ENCODE assay signal across 1 cellular context in genomic region chr2:85455552-85456090, GRCh38.
TF ChIP-seq lines count a peak whose summit lies in the region.

No MANE protein-coding gene starts in this region.

TF ChIP-seq in HepG2, 621 proteins besides CTCF, POLR2A, EP300 and RAD21 (continues in another document):
- peak; percentile 38; the same call in 1 of the 2 replicates for TF ChIP-seq SALL1 (CRISPR knock-in tag; IDR thresholded peaks at IDR 0.05)
- TF ChIP-seq, protein P1, sequence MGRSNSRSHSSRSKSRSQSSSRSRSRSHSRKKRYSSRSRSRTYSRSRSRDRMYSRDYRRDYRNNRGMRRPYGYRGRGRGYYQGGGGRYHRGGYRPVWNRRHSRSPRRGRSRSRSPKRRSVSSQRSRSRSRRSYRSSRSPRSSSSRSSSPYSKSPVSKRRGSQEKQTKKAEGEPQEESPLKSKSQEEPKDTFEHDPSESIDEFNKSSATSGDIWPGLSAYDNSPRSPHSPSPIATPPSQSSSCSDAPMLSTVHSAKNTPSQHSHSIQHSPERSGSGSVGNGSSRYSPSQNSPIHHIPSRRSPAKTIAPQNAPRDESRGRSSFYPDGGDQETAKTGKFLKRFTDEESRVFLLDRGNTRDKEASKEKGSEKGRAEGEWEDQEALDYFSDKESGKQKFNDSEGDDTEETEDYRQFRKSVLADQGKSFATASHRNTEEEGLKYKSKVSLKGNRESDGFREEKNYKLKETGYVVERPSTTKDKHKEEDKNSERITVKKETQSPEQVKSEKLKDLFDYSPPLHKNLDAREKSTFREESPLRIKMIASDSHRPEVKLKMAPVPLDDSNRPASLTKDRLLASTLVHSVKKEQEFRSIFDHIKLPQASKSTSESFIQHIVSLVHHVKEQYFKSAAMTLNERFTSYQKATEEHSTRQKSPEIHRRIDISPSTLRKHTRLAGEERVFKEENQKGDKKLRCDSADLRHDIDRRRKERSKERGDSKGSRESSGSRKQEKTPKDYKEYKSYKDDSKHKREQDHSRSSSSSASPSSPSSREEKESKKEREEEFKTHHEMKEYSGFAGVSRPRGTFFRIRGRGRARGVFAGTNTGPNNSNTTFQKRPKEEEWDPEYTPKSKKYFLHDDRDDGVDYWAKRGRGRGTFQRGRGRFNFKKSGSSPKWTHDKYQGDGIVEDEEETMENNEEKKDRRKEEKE (IDR thresholded peaks at IDR 0.05): no peak
- peak; percentile 7; the same call in 1 of the 2 replicates for TF ChIP-seq FOXO1 (CRISPR knock-in tag; IDR thresholded peaks at IDR 0.05)
- peak; percentile 73 for TF ChIP-seq ZMYM4 (CRISPR knock-in tag; IDR thresholded peaks at IDR 0.05)
- TF ChIP-seq, protein P2, sequence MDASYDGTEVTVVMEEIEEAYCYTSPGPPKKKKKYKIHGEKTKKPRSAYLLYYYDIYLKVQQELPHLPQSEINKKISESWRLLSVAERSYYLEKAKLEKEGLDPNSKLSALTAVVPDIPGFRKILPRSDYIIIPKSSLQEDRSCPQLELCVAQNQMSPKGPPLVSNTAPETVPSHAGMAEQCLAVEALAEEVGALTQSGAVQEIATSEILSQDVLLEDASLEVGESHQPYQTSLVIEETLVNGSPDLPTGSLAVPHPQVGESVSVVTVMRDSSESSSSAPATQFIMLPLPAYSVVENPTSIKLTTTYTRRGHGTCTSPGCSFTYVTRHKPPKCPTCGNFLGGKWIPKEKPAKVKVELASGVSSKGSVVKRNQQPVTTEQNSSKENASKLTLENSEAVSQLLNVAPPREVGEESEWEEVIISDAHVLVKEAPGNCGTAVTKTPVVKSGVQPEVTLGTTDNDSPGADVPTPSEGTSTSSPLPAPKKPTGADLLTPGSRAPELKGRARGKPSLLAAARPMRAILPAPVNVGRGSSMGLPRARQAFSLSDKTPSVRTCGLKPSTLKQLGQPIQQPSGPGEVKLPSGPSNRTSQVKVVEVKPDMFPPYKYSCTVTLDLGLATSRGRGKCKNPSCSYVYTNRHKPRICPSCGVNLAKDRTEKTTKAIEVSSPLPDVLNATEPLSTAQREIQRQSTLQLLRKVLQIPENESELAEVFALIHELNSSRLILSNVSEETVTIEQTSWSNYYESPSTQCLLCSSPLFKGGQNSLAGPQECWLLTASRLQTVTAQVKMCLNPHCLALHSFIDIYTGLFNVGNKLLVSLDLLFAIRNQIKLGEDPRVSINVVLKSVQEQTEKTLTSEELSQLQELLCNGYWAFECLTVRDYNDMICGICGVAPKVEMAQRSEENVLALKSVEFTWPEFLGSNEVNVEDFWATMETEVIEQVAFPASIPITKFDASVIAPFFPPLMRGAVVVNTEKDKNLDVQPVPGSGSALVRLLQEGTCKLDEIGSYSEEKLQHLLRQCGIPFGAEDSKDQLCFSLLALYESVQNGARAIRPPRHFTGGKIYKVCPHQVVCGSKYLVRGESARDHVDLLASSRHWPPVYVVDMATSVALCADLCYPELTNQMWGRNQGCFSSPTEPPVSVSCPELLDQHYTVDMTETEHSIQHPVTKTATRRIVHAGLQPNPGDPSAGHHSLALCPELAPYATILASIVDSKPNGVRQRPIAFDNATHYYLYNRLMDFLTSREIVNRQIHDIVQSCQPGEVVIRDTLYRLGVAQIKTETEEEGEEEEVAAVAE (CRISPR knock-in tag; IDR thresholded peaks at IDR 0.05; ENCODE audit: borderline replicate concordance): 0 out of 2 replicates have a peak, but pooled peaks have one; percentile 42
- no peak for TF ChIP-seq ZNF687 (CRISPR knock-in tag; IDR thresholded peaks at IDR 0.05)
- TF ChIP-seq CBX5 (CRISPR knock-in tag; IDR thresholded peaks at IDR 0.05; ENCODE audit: borderline replicate concordance): no peak
- TF ChIP-seq, protein P3, sequence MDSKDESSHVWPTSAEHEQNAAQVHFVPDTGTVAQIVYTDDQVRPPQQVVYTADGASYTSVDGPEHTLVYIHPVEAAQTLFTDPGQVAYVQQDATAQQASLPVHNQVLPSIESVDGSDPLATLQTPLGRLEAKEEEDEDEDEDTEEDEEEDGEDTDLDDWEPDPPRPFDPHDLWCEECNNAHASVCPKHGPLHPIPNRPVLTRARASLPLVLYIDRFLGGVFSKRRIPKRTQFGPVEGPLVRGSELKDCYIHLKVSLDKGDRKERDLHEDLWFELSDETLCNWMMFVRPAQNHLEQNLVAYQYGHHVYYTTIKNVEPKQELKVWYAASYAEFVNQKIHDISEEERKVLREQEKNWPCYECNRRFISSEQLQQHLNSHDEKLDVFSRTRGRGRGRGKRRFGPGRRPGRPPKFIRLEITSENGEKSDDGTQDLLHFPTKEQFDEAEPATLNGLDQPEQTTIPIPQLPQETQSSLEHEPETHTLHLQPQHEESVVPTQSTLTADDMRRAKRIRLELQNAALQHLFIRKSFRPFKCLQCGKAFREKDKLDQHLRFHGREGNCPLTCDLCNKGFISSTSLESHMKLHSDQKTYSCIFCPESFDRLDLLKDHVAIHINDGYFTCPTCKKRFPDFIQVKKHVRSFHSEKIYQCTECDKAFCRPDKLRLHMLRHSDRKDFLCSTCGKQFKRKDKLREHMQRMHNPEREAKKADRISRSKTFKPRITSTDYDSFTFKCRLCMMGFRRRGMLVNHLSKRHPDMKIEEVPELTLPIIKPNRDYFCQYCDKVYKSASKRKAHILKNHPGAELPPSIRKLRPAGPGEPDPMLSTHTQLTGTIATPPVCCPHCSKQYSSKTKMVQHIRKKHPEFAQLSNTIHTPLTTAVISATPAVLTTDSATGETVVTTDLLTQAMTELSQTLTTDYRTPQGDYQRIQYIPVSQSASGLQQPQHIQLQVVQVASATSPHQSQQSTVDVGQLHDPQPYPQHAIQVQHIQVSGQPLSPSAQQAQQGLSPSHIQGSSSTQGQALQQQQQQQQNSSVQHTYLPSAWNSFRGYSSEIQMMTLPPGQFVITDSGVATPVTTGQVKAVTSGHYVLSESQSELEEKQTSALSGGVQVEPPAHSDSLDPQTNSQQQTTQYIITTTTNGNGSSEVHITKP (CRISPR knock-in tag; IDR thresholded peaks at IDR 0.05; ENCODE audit: low read depth): 0 out of 2 replicates have a peak, but pooled peaks have one; percentile 21
- peak; percentile 11; the same call in 1 of the 2 replicates for TF ChIP-seq HDAC1 (CRISPR knock-in tag; IDR thresholded peaks at IDR 0.05)
- TF ChIP-seq SOX5 (CRISPR knock-in tag; IDR thresholded peaks at IDR 0.05; ENCODE audit: borderline replicate concordance): peak; percentile 26; the same call in 1 of the 2 replicates
- TF ChIP-seq HDAC2 (CRISPR knock-in tag; IDR thresholded peaks at IDR 0.05): peak; percentile 31; the same call in 1 of the 2 replicates
- TF ChIP-seq ZNF558 (CRISPR knock-in tag; IDR thresholded peaks at IDR 0.05; ENCODE audit: borderline replicate concordance): no peak
- peak; percentile 80 for TF ChIP-seq HNF4G (IDR thresholded peaks at IDR 0.05; ENCODE audit: borderline replicate concordance, low read depth, low read length)
- no peak for TF ChIP-seq HNF4G (CRISPR knock-in tag; IDR thresholded peaks at IDR 0.05; ENCODE audit: borderline replicate concordance, low read depth)
- TF ChIP-seq, protein P4, sequence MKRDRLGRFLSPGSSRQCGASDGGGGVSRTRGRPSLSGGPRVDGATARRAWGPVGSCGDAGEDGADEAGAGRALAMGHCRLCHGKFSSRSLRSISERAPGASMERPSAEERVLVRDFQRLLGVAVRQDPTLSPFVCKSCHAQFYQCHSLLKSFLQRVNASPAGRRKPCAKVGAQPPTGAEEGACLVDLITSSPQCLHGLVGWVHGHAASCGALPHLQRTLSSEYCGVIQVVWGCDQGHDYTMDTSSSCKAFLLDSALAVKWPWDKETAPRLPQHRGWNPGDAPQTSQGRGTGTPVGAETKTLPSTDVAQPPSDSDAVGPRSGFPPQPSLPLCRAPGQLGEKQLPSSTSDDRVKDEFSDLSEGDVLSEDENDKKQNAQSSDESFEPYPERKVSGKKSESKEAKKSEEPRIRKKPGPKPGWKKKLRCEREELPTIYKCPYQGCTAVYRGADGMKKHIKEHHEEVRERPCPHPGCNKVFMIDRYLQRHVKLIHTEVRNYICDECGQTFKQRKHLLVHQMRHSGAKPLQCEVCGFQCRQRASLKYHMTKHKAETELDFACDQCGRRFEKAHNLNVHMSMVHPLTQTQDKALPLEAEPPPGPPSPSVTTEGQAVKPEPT (CRISPR knock-in tag; IDR thresholded peaks at IDR 0.05; ENCODE audit: low read depth): no peak
- no peak for TF ChIP-seq RELA (CRISPR knock-in tag; IDR thresholded peaks at IDR 0.05)
- TF ChIP-seq MAFK (conservative IDR thresholded peaks at IDR 0.05 in 1 of 2, IDR thresholded peaks at IDR 0.05 in 1 of 2; ENCODE audit: low read length in 2 of 2): peak; percentile 96
- TF ChIP-seq, protein P5, sequence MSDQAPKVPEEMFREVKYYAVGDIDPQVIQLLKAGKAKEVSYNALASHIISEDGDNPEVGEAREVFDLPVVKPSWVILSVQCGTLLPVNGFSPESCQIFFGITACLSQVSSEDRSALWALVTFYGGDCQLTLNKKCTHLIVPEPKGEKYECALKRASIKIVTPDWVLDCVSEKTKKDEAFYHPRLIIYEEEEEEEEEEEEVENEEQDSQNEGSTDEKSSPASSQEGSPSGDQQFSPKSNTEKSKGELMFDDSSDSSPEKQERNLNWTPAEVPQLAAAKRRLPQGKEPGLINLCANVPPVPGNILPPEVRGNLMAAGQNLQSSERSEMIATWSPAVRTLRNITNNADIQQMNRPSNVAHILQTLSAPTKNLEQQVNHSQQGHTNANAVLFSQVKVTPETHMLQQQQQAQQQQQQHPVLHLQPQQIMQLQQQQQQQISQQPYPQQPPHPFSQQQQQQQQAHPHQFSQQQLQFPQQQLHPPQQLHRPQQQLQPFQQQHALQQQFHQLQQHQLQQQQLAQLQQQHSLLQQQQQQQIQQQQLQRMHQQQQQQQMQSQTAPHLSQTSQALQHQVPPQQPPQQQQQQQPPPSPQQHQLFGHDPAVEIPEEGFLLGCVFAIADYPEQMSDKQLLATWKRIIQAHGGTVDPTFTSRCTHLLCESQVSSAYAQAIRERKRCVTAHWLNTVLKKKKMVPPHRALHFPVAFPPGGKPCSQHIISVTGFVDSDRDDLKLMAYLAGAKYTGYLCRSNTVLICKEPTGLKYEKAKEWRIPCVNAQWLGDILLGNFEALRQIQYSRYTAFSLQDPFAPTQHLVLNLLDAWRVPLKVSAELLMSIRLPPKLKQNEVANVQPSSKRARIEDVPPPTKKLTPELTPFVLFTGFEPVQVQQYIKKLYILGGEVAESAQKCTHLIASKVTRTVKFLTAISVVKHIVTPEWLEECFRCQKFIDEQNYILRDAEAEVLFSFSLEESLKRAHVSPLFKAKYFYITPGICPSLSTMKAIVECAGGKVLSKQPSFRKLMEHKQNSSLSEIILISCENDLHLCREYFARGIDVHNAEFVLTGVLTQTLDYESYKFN (CRISPR knock-in tag; conservative IDR thresholded peaks at IDR 0.05): peak; percentile 48
- TF ChIP-seq PTBP1 (IDR thresholded peaks at IDR 0.05; ENCODE audit: low read depth, low read length, poor library complexity, severe bottlenecking): no peak
- TF ChIP-seq ZMYM2 (CRISPR knock-in tag; IDR thresholded peaks at IDR 0.05): peak; percentile 53; the same call in 1 of the 2 replicates
- TF ChIP-seq SOX6 (IDR thresholded peaks at IDR 0.05): no peak
- TF ChIP-seq SOX6 (CRISPR knock-in tag; IDR thresholded peaks at IDR 0.05): peak; percentile 49; the same call in 1 of the 2 replicates
- no peak for TF ChIP-seq ZNF564 (CRISPR knock-in tag; IDR thresholded peaks at IDR 0.05)
- TF ChIP-seq KLF6 (CRISPR knock-in tag; IDR thresholded peaks at IDR 0.05): 0 out of 2 replicates have a peak, but pooled peaks have one; percentile 22
- TF ChIP-seq ZMYM3 (CRISPR knock-in tag; IDR thresholded peaks at IDR 0.05): peak; percentile 26; the same call in 1 of the 2 replicates
- no peak for TF ChIP-seq GTF2F1 (IDR thresholded peaks at IDR 0.05; ENCODE audit: low read length)
- peak; percentile 26; the same call in 1 of the 2 replicates for TF ChIP-seq STAG1 (CRISPR knock-in tag; IDR thresholded peaks at IDR 0.05)
- no peak for TF ChIP-seq ZNF224 (CRISPR knock-in tag; IDR thresholded peaks at IDR 0.05)
- TF ChIP-seq TCF7 (IDR thresholded peaks at IDR 0.05; ENCODE audit: low read depth): 0 out of 2 replicates have a peak, but pooled peaks have one; percentile 27
- no peak for TF ChIP-seq FOXJ3 (CRISPR knock-in tag; IDR thresholded peaks at IDR 0.05; ENCODE audit: borderline replicate concordance)
- TF ChIP-seq, protein P6, sequence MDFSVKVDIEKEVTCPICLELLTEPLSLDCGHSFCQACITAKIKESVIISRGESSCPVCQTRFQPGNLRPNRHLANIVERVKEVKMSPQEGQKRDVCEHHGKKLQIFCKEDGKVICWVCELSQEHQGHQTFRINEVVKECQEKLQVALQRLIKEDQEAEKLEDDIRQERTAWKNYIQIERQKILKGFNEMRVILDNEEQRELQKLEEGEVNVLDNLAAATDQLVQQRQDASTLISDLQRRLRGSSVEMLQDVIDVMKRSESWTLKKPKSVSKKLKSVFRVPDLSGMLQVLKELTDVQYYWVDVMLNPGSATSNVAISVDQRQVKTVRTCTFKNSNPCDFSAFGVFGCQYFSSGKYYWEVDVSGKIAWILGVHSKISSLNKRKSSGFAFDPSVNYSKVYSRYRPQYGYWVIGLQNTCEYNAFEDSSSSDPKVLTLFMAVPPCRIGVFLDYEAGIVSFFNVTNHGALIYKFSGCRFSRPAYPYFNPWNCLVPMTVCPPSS (IDR thresholded peaks at IDR 0.05): no peak
- TF ChIP-seq GATAD2A (CRISPR knock-in tag; IDR thresholded peaks at IDR 0.05): peak; percentile 66
- peak; percentile 62; the same call in 1 of the 2 replicates for TF ChIP-seq MIER2 (CRISPR knock-in tag; IDR thresholded peaks at IDR 0.05)
- no peak for TF ChIP-seq ZNF549 (CRISPR knock-in tag; IDR thresholded peaks at IDR 0.05)
- TF ChIP-seq ZNF75D (CRISPR knock-in tag; IDR thresholded peaks at IDR 0.05; ENCODE audit: borderline replicate concordance): no peak
- peak; percentile 59 for TF ChIP-seq ZBTB7B (CRISPR knock-in tag; IDR thresholded peaks at IDR 0.05)
- 0 out of 2 replicates have a peak, but pooled peaks have one; percentile 14 for TF ChIP-seq NCOA2 (CRISPR knock-in tag; IDR thresholded peaks at IDR 0.05)
- TF ChIP-seq ZNF720 (CRISPR knock-in tag; IDR thresholded peaks at IDR 0.05): no peak
- peak; percentile 46 for TF ChIP-seq FOSL2 (CRISPR knock-in tag; IDR thresholded peaks at IDR 0.05)
